In the genomic region with DNA sequence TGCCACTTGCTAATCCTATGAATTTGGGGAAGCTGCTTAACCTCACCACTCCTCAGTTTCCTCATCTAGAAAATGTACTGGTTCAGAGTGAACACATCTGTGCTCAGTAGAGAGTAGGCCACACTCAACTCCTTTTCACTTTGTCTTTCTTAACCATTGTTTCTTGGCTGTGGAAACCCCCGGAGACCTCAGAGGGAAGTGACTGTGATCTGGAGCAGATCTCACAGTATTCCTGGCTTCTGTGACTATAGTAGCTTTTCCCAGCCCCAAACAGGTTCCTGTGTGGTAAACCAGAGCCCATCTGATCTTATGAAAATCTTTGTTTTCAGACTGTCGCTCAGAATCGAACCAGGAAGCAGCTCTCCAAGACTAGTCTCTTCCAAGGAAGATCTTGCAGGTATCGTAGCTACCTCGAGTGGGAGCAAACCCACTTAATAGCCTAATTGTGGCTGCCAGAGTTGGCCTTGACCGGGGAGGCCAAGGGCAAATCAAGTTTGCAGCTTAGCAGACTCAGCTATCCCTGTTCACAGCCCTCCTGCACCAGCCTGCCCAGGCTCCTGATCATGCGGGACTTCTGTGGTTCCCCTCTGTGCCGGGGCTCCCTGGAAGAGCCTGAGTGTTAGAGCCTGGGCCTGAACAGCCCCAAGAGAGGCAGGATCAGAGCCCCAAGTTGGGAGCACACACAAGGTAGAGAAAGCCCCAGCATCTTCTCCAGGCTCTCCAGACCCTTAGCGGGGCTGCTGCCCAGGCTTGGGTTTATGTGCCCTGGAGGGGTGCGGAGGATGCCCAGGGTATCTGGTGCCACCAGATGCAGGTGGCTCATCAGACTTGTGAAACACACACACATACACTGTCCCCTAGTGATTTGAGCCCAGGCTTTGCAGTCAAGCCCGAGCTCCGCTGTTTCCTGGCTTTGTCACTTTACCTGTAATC, we compare ENCODE assay signal across 1 cellular context.
A peak's percentile ranks its signal among the peaks of the same experiment; 100 is the strongest.
TF ChIP-seq lines count a peak whose summit lies in the region.

No MANE protein-coding gene starts in this region.

TF ChIP-seq in GM12878, 131 proteins besides CTCF, POLR2A, EP300 and RAD21:
- TF ChIP-seq RUNX3 (IDR thresholded peaks at IDR 0.05; ENCODE audit: low read length) = no peak
- TF ChIP-seq NR2C1 (IDR thresholded peaks at IDR 0.05) = no peak
- no peak for TF ChIP-seq LARP7 (IDR thresholded peaks at IDR 0.05)
- TF ChIP-seq GABPA (IDR thresholded peaks at IDR 0.05; ENCODE audit: low read depth) = no peak
- TF ChIP-seq CEBPB (IDR thresholded peaks at IDR 0.05; ENCODE audit: borderline replicate concordance in 1 of 2, low read depth in 2 of 2, low read length in 2 of 2) = no peak
- no peak for TF ChIP-seq JUNB (IDR thresholded peaks at IDR 0.05)
- TF ChIP-seq, protein P1, sequence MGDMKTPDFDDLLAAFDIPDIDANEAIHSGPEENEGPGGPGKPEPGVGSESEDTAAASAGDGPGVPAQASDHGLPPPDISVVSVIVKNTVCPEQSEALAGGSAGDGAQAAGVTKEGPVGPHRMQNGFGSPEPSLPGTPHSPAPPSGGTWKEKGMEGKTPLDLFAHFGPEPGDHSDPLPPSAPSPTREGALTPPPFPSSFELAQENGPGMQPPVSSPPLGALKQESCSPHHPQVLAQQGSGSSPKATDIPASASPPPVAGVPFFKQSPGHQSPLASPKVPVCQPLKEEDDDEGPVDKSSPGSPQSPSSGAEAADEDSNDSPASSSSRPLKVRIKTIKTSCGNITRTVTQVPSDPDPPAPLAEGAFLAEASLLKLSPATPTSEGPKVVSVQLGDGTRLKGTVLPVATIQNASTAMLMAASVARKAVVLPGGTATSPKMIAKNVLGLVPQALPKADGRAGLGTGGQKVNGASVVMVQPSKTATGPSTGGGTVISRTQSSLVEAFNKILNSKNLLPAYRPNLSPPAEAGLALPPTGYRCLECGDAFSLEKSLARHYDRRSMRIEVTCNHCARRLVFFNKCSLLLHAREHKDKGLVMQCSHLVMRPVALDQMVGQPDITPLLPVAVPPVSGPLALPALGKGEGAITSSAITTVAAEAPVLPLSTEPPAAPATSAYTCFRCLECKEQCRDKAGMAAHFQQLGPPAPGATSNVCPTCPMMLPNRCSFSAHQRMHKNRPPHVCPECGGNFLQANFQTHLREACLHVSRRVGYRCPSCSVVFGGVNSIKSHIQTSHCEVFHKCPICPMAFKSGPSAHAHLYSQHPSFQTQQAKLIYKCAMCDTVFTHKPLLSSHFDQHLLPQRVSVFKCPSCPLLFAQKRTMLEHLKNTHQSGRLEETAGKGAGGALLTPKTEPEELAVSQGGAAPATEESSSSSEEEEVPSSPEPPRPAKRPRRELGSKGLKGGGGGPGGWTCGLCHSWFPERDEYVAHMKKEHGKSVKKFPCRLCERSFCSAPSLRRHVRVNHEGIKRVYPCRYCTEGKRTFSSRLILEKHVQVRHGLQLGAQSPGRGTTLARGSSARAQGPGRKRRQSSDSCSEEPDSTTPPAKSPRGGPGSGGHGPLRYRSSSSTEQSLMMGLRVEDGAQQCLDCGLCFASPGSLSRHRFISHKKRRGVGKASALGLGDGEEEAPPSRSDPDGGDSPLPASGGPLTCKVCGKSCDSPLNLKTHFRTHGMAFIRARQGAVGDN (IDR thresholded peaks at IDR 0.05) = peak; percentile 11; the same call in 1 of the 2 replicates
- no peak for TF ChIP-seq CHD4 (IDR thresholded peaks at IDR 0.05)
